In genomic region chr9:130213898-130214761, GRCh38 we compare ENCODE assay signal across 12 cellular contexts. TPM values are rescaled to one million over a fixed set of nuclear protein-coding genes. Genes with fewer than 3 reads are reported as not detected.
DNase-seq lines count a peak whose midpoint lies in the region; ATAC-seq and TF ChIP-seq lines count a peak whose summit lies in the region.
"Had no signal": no experiment of that assay in that cellular context is flagged by ENCODE, and none has a peak within 500 bp of the region (broad histone marks: within the 10 kb centered on the region; RNA-seq: fewer than 3 reads in every experiment).

No MANE protein-coding gene starts in this region.

- DNase-seq in OCI-M1 (lab: John Stamatoyannopoulos, UW) = peak; percentile 92
- DNase-seq in fibroblast of lung (ENCODE audit: low read depth in 2 of 2) = peak; percentile 17 to 29
- DNase-seq in progenitor cell of endocrine pancreas (ENCODE audit: low spot score, unreplicated experiment) = no peak
- DNase-seq in activated CD8-positive, alpha-beta memory T cell treated with anti-CD3 and anti-CD28 coated beads for 24 hours = no peak
- no peak for DNase-seq in immature natural killer cell
- DNase-seq: amniotic stem cell; COR-L47; effector memory CD8-positive, alpha-beta T cell; NK-92 treated with Interleukin-12 subunit alpha and Interleukin-12 subunit beta, amount 100 ng/mL, for 24 hours; T-helper 1 cell had no signal

- POLR2A ChIA-PET in HEK293 (lab: Yijun Ruan, JAX) = no interaction called here

- H4K20me1 ChIP-seq in fibroblast of lung (ENCODE audit: control insufficient read depth, extremely low read depth, insufficient read depth, low read length) = no peaks in the 10 kb centered on the region

- H3K36me3 Mint-ChIP-seq in progenitor cell of endocrine pancreas (ENCODE audit: insufficient read depth) (peaks cover 1% of the 10 kb centered on the region), immature natural killer cell (no peaks in the 10 kb centered on the region)

- CTCF ChIA-PET in HEK293 (lab: Yijun Ruan, JAX) = interaction anchor here (0.6 to 0.8 kb wide), 5 partner anchors 22 to 208 kb away, joined by 3 to 4 read pairs (median 3); no protein-coding TSS in a partner anchor

- no peaks in the 10 kb centered on the region for H3K27me3 ChIP-seq in fibroblast of lung (ENCODE audit: control insufficient read depth, insufficient read depth, low read length)

- H3K9ac ChIP-seq in fibroblast of lung (ENCODE audit: insufficient read depth, low read length) = no peak overlapping the region

- no peaks in the 10 kb centered on the region for H3K9me3 Mint-ChIP-seq in progenitor cell of endocrine pancreas (ENCODE audit: low read depth)
- H3K9me3 Mint-ChIP-seq in immature natural killer cell = no peaks in the 10 kb centered on the region
- H3K9me3 Mint-ChIP-seq: effector memory CD8-positive, alpha-beta T cell had no signal

- peaks cover 3% of the 10 kb centered on the region for H3K79me2 ChIP-seq in fibroblast of lung (ENCODE audit: control insufficient read depth, insufficient read depth, low read length)

- H3K27ac ChIP-seq in HEK293 (ENCODE audit: extremely low read depth, low read depth, low read length) = no peak overlapping the region
- no peak overlapping the region for H3K27ac ChIP-seq in fibroblast of lung (ENCODE audit: insufficient read depth, low read length)

- H3K27me3 Mint-ChIP-seq in progenitor cell of endocrine pancreas = no peaks in the 10 kb centered on the region
- peaks cover 0 to 5% (median 0%) of the 10 kb centered on the region in 3 donors for H3K27me3 Mint-ChIP-seq in immature natural killer cell (ENCODE audit: low read depth in 3 of 3)

- H3K27ac Mint-ChIP-seq in progenitor cell of endocrine pancreas = peak overlapping the region; percentile 21
- peak overlapping the region in 1 of 6 donors; percentile 40 for H3K27ac Mint-ChIP-seq in immature natural killer cell

- H2AFZ ChIP-seq in fibroblast of lung (ENCODE audit: low read length) = no peak overlapping the region

- TF ChIP-seq CTCF in HEK293 (tag by site-specific recombination; IDR thresholded peaks at IDR 0.05) (no peak), fibroblast of lung (conservative IDR thresholded peaks at IDR 0.05 in 1 of 2, IDR thresholded peaks at IDR 0.05 in 1 of 2; ENCODE audit: low read depth in 1 of 2, low read length in 2 of 2) (no peak), progenitor cell of endocrine pancreas (IDR thresholded peaks at IDR 0.05; ENCODE audit: unreplicated experiment) (no peak)

- H3K4me3 Mint-ChIP-seq in progenitor cell of endocrine pancreas (ENCODE audit: low read depth) (no peak overlapping the region), immature natural killer cell (no peak overlapping the region)
- H3K4me3 Mint-ChIP-seq: effector memory CD8-positive, alpha-beta T cell had no signal

- H3K9me3 ChIP-seq in HEK293 (ENCODE audit: control insufficient read depth, insufficient read depth, low read depth, low read length) (no peaks in the 10 kb centered on the region), fibroblast of lung (ENCODE audit: control insufficient read depth, insufficient read depth, low read depth, low read length) (no peaks in the 10 kb centered on the region)

- H3K4me1 ChIP-seq in HEK293 (ENCODE audit: control insufficient read depth, insufficient read depth, low read length) (no peaks in the 10 kb centered on the region), fibroblast of lung (ENCODE audit: control insufficient read depth, extremely low read depth, insufficient read depth, low read length) (peaks cover 2% of the 10 kb centered on the region)

- H3K4me2 ChIP-seq in fibroblast of lung (ENCODE audit: extremely low read depth, insufficient read depth, low read length) = no peak overlapping the region

- H3K36me3 ChIP-seq in HEK293 (ENCODE audit: control insufficient read depth in 2 of 2, insufficient read depth in 1 of 2, low read length in 2 of 2) (peaks cover 0 to 7% of the 10 kb centered on the region in 2 experiments; a peak in 1 of 3 replicates), fibroblast of lung (ENCODE audit: control insufficient read depth, insufficient read depth, low read length) (peaks cover 4% of the 10 kb centered on the region)

- peaks cover 15% of the 10 kb centered on the region for H3K4me1 Mint-ChIP-seq in progenitor cell of endocrine pancreas (ENCODE audit: low read depth)
- peaks cover 6 to 11% of the 10 kb centered on the region in 2 donors for H3K4me1 Mint-ChIP-seq in immature natural killer cell

- no peak for ATAC-seq in GM18907 (IDR thresholded peaks at IDR 0.05; ENCODE audit: unreplicated experiment)
- ATAC-seq: effector memory CD8-positive, alpha-beta T cell had no signal

- H3K4me3 ChIP-seq in HEK293 (ENCODE audit: low read depth, low read length) = no peak overlapping the region
- no peak overlapping the region for H3K4me3 ChIP-seq in fibroblast of lung (replicated peaks in 1 of 4; ENCODE audit: control extremely low read depth in 1 of 4, insufficient read depth in 1 of 4, low read depth in 3 of 4, low read length in 4 of 4)

TF ChIP-seq in HEK293, 187 proteins besides CTCF, POLR2A, EP300 and RAD21 (continues in another document):
- TF ChIP-seq ZNF404 (tag by site-specific recombination; IDR thresholded peaks at IDR 0.05) (no peak), ZNF707 (tag by site-specific recombination; IDR thresholded peaks at IDR 0.05) (no peak), ZNF654 (tag by site-specific recombination; IDR thresholded peaks at IDR 0.05; ENCODE audit: low read depth) (no peak), GLIS1 (tag by site-specific recombination; IDR thresholded peaks at IDR 0.05) (peak; percentile 79; the same call in 1 of the 2 replicates), ZBTB48 (tag by site-specific recombination; IDR thresholded peaks at IDR 0.05) (no peak), OVOL3 (tag by site-specific recombination; IDR thresholded peaks at IDR 0.05) (no peak), ZNF660 (tag by site-specific recombination; IDR thresholded peaks at IDR 0.05) (no peak), SP2 (tag by site-specific recombination; IDR thresholded peaks at IDR 0.05) (peak; percentile 45)
- TF ChIP-seq, protein P1, sequence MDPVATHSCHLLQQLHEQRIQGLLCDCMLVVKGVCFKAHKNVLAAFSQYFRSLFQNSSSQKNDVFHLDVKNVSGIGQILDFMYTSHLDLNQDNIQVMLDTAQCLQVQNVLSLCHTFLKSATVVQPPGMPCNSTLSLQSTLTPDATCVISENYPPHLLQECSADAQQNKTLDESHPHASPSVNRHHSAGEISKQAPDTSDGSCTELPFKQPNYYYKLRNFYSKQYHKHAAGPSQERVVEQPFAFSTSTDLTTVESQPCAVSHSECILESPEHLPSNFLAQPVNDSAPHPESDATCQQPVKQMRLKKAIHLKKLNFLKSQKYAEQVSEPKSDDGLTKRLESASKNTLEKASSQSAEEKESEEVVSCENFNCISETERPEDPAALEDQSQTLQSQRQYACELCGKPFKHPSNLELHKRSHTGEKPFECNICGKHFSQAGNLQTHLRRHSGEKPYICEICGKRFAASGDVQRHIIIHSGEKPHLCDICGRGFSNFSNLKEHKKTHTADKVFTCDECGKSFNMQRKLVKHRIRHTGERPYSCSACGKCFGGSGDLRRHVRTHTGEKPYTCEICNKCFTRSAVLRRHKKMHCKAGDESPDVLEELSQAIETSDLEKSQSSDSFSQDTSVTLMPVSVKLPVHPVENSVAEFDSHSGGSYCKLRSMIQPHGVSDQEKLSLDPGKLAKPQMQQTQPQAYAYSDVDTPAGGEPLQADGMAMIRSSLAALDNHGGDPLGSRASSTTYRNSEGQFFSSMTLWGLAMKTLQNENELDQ (tag by site-specific recombination; IDR thresholded peaks at IDR 0.05; ENCODE audit: low read depth) = no peak
- TF ChIP-seq, protein P2, sequence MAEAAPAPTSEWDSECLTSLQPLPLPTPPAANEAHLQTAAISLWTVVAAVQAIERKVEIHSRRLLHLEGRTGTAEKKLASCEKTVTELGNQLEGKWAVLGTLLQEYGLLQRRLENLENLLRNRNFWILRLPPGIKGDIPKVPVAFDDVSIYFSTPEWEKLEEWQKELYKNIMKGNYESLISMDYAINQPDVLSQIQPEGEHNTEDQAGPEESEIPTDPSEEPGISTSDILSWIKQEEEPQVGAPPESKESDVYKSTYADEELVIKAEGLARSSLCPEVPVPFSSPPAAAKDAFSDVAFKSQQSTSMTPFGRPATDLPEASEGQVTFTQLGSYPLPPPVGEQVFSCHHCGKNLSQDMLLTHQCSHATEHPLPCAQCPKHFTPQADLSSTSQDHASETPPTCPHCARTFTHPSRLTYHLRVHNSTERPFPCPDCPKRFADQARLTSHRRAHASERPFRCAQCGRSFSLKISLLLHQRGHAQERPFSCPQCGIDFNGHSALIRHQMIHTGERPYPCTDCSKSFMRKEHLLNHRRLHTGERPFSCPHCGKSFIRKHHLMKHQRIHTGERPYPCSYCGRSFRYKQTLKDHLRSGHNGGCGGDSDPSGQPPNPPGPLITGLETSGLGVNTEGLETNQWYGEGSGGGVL (tag by site-specific recombination; IDR thresholded peaks at IDR 0.05) = no peak
- TF ChIP-seq, protein P3, sequence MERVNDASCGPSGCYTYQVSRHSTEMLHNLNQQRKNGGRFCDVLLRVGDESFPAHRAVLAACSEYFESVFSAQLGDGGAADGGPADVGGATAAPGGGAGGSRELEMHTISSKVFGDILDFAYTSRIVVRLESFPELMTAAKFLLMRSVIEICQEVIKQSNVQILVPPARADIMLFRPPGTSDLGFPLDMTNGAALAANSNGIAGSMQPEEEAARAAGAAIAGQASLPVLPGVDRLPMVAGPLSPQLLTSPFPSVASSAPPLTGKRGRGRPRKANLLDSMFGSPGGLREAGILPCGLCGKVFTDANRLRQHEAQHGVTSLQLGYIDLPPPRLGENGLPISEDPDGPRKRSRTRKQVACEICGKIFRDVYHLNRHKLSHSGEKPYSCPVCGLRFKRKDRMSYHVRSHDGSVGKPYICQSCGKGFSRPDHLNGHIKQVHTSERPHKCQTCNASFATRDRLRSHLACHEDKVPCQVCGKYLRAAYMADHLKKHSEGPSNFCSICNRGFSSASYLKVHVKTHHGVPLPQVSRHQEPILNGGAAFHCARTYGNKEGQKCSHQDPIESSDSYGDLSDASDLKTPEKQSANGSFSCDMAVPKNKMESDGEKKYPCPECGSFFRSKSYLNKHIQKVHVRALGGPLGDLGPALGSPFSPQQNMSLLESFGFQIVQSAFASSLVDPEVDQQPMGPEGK (tag by site-specific recombination; IDR thresholded peaks at IDR 0.05) = peak; percentile 45; the same call in 1 of the 2 replicates

RNA-seq across cellular contexts. Expression of gene NCS1, which starts 41.9 kb away (rescaled TPM):
- 37.5 and 52.0 TPM in 2 replicates for total RNA-seq in fibroblast of lung
- polyA plus RNA-seq in fibroblast of lung = 44.9 and 89.4 TPM in 2 replicates
- 37.5 and 69.5 TPM in 2 replicates for polyA plus RNA-seq in fibroblast of lung (2012)
- 57.6 and 107 TPM in 2 replicates for polyA minus RNA-seq in fibroblast of lung (ENCODE audit: low replicate concordance)
- total RNA-seq in progenitor cell of endocrine pancreas = 29.0 and 33.4 TPM in 2 replicates
- under 1 TPM in 2 of 3 donors, not detected in 1; 0.26 to 0.30 TPM for polyA plus RNA-seq in immature natural killer cell

RNA-seq across cellular contexts. Expression of gene HMCN2, which starts 51.4 kb away (rescaled TPM):
- total RNA-seq in fibroblast of lung (under 0.01 TPM in 2 replicates), progenitor cell of endocrine pancreas (0.26 and 0.31 TPM in 2 replicates)
- polyA plus RNA-seq in fibroblast of lung (not detected in 2 replicates), immature natural killer cell (not detected)
- not detected in 2 replicates for polyA plus RNA-seq in fibroblast of lung (2012)
- polyA minus RNA-seq in fibroblast of lung (ENCODE audit: low replicate concordance) = 0.19 TPM in 1 of 2 replicates, not detected in the other

Comparison
In these comparisons a context has a peak if more than half of its experiments do, and no peak if none do; other contexts are left out.
1. DNase-seq: peak in OCI-M1 (single experiment) and fibroblast of lung (2 of 2); none in progenitor cell of endocrine pancreas (single experiment), activated CD8-positive, alpha-beta memory T cell treated with anti-CD3 and anti-CD28 coated beads for 24 hours (single experiment) and immature natural killer cell (0 of 3).